ENCODE assay signal across 7 cellular contexts in the genomic region with DNA sequence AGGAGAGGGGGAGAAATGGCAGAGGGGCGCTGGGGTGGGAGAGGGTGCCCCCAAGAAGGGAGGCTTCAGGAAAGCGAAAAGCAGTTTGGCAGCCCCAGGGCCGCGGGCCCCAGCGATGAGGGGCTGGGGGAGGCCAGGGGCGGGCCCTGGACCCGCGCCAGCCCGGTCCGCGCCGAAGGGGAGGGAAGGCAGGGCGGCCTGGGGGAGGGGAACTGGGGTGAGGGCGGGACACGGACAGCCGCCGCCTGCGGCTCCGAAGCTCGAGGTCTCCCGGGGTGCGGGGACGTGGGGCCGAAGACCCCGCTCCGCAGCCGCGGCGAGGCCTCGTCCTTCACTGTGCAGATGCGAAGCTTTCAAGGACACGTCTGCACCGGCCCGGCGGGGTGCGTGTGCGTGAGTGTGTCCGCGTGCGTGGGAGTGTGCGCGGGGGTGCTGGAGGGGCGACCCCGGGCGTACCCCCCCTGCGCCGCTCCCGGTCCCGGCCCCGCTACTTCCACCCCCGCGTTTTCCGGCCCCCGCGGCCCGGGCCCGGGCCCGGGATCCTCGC. TPM values are rescaled to one million over a fixed set of nuclear protein-coding genes. Genes with fewer than 3 reads are reported as not detected.
DNase-seq lines count a peak whose midpoint lies in the region; ATAC-seq, FAIRE-seq and TF ChIP-seq lines count a peak whose summit lies in the region.

No MANE protein-coding gene starts in this region.

- no peaks in the 10 kb centered on the region for H3K36me3 ChIP-seq in bronchial epithelial cell (ENCODE audit: control insufficient read depth, insufficient read depth, low read length)
- H3K36me3 ChIP-seq in lung (ENCODE audit: control insufficient read depth in 2 of 2, insufficient read depth in 2 of 2, low read length in 2 of 2): peaks cover 0 to 3% of the 10 kb centered on the region in 2 donors
- no peaks in the 10 kb centered on the region for H3K36me3 ChIP-seq in tibial artery

- H3K9me3 ChIP-seq in lung (ENCODE audit: control insufficient read depth in 2 of 2, insufficient read depth in 1 of 2, low read length in 1 of 2): no peaks in the 10 kb centered on the region
- H3K9me3 ChIP-seq in tibial artery: no peaks in the 10 kb centered on the region

- intact Hi-C loops in tibial artery (cut with DNase I; ENCODE audit: low total_unique reads): loop anchor here (5.0 kb wide), 1 partner anchor 37 kb away; no protein-coding TSS in a partner anchor

- ATAC-seq in GM21723 (IDR thresholded peaks at IDR 0.05; ENCODE audit: unreplicated experiment) (peak; percentile 3), lung (ENCODE audit: insufficient read depth, low FRiP score) (no peak), GM18498 (IDR thresholded peaks at IDR 0.05; ENCODE audit: unreplicated experiment) (no peak), HG03280 (IDR thresholded peaks at IDR 0.05; ENCODE audit: unreplicated experiment) (no peak)

- DNase-seq in NCI-H774 (lab: John Stamatoyannopoulos, UW) (peak; percentile 32), bronchial epithelial cell (ENCODE audit: low read depth) (no peak), lung (ENCODE audit: low spot score) (no peak), tibial artery (peak in 1 of 2 donors; percentile 72)

- no peaks in the 10 kb centered on the region for H3K27me3 ChIP-seq in bronchial epithelial cell (ENCODE audit: control insufficient read depth, insufficient read depth, low read length)
- H3K27me3 ChIP-seq in lung (ENCODE audit: control insufficient read depth, insufficient read depth): no peaks in the 10 kb centered on the region
- H3K27me3 ChIP-seq in tibial artery: no peaks in the 10 kb centered on the region

- no peak for FAIRE-seq in bronchial epithelial cell (lab: Jason Lieb, UNC)

- 2 to 3% methylated on average over 32 to 59 of the region's 59 CpGs for WGBS in lung, 2 donors

- H3K27ac ChIP-seq in lung (ENCODE audit: low read depth in 1 of 2, low read length in 1 of 2) (peak overlapping the region; percentile 26 to 71), tibial artery (peak overlapping the region; percentile 67 to 76)

- H3K4me1 ChIP-seq in lung (ENCODE audit: control insufficient read depth in 2 of 2, insufficient read depth in 2 of 2, low read length in 2 of 2) (peaks cover 0 to 19% of the 10 kb centered on the region in 2 donors), tibial artery (peaks cover 0 to 42% (median 28%) of the 10 kb centered on the region in 4 donors)

- peak overlapping the region; percentile 50 for H3K4me3 ChIP-seq in bronchial epithelial cell (ENCODE audit: low read depth, low read length)
- peak overlapping the region; percentile 49 for H3K4me3 ChIP-seq in lung
- peak overlapping the region; percentile 83 to 87 for H3K4me3 ChIP-seq in tibial artery

- no peak for TF ChIP-seq CTCF in bronchial epithelial cell (IDR thresholded peaks at IDR 0.05; ENCODE audit: insufficient read depth, low read length, severe bottlenecking)
- no peak for TF ChIP-seq CTCF in lung (IDR thresholded peaks at IDR 0.05; ENCODE audit: control extremely low read depth, extremely low read depth)
- TF ChIP-seq CTCF in tibial artery (IDR thresholded peaks at IDR 0.05): no peak

RNA-seq across cellular contexts. Expression of a gene that starts 1.3 kb away (rescaled TPM):
- 12.9 and 21.3 TPM in 2 replicates for total RNA-seq in bronchial epithelial cell
- 10 to 100 TPM; 41.2 to 61.0 TPM for total RNA-seq in lung
- 10 to 100 TPM in 1 of 2 donors, 1 to 10 TPM in 1; 9.2 to 12.6 TPM for polyA plus RNA-seq in lung
